In the genomic region with DNA sequence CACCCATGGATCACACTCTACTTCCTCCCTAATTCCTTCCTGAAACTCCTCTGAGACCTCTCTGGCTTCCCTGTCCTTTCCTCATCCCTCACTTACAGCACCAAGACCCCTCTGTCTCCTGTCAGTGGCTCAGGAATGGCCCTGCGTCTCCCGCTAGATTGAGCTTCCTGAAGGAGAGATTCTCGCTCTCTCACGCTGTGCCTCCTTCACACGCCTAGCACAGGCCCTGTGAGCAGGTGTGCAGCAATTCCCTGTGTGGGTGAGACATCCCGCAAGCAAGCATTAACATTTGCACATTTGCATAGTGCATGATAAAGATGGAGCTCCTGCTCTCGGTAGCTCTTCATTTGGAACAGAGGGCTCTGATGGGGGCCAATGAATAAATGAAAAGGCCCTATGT, we compare ENCODE assay signal across 1 cellular context.
TF ChIP-seq lines count a peak whose summit lies in the region.

No MANE protein-coding gene starts in this region.

TF ChIP-seq in IMR-90, 13 proteins besides CTCF, POLR2A, EP300 and RAD21:
- TF ChIP-seq MXI1 (IDR thresholded peaks at IDR 0.05; ENCODE audit: borderline replicate concordance, low read depth, low read length) (no peak), CHD1 (IDR thresholded peaks at IDR 0.05; ENCODE audit: low read depth, low read length) (no peak), CEBPB (IDR thresholded peaks at IDR 0.05; ENCODE audit: low read depth, low read length) (no peak), MAZ (IDR thresholded peaks at IDR 0.05; ENCODE audit: borderline replicate concordance, low read depth, low read length) (no peak), MAFK (IDR thresholded peaks at IDR 0.05; ENCODE audit: low read depth, low read length) (no peak), NFE2L2 (IDR thresholded peaks at IDR 0.05; ENCODE audit: low read depth, low read length) (no peak), FOS (IDR thresholded peaks at IDR 0.05; ENCODE audit: low read depth, low read length) (no peak), BHLHE40 (IDR thresholded peaks at IDR 0.05; ENCODE audit: low read depth, low read length) (no peak)
- TF ChIP-seq, protein P1, sequence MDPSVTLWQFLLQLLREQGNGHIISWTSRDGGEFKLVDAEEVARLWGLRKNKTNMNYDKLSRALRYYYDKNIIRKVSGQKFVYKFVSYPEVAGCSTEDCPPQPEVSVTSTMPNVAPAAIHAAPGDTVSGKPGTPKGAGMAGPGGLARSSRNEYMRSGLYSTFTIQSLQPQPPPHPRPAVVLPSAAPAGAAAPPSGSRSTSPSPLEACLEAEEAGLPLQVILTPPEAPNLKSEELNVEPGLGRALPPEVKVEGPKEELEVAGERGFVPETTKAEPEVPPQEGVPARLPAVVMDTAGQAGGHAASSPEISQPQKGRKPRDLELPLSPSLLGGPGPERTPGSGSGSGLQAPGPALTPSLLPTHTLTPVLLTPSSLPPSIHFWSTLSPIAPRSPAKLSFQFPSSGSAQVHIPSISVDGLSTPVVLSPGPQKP (IDR thresholded peaks at IDR 0.05; ENCODE audit: borderline replicate concordance, low read depth, low read length) = no peak
- TF ChIP-seq, protein P2, sequence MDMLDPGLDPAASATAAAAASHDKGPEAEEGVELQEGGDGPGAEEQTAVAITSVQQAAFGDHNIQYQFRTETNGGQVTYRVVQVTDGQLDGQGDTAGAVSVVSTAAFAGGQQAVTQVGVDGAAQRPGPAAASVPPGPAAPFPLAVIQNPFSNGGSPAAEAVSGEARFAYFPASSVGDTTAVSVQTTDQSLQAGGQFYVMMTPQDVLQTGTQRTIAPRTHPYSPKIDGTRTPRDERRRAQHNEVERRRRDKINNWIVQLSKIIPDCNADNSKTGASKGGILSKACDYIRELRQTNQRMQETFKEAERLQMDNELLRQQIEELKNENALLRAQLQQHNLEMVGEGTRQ (IDR thresholded peaks at IDR 0.05; ENCODE audit: low read depth, low read length) = no peak
